ENCODE assay signal across 1 cellular context in genomic region chr13:41682766-41683165, GRCh38.
A peak's percentile ranks its signal among the peaks of the same experiment; 100 is the strongest.
TF ChIP-seq lines count a peak whose summit lies in the region.

No MANE protein-coding gene starts in this region.

TF ChIP-seq in A549, 52 proteins besides CTCF, POLR2A, EP300 and RAD21 (continued from another document):
- TF ChIP-seq ELK1 (IDR thresholded peaks at IDR 0.05; ENCODE audit: low read depth, low read length): no peak
- TF ChIP-seq PBX3 (IDR thresholded peaks at IDR 0.05): no peak
- no peak for TF ChIP-seq KDM5A (IDR thresholded peaks at IDR 0.05)
- no peak for TF ChIP-seq JUNB (IDR thresholded peaks at IDR 0.05)
- no peak for TF ChIP-seq NFE2L2 (conservative IDR thresholded peaks at IDR 0.05; ENCODE audit: low read length)
- peak; percentile 46 for TF ChIP-seq ZFP36 (IDR thresholded peaks at IDR 0.05; ENCODE audit: borderline replicate concordance, partially characterized antibody)
- no peak for TF ChIP-seq CHD2 (IDR thresholded peaks at IDR 0.05; ENCODE audit: low read length, partially characterized antibody)
